8 cellular contexts compared by ENCODE assay signal in the genomic region with DNA sequence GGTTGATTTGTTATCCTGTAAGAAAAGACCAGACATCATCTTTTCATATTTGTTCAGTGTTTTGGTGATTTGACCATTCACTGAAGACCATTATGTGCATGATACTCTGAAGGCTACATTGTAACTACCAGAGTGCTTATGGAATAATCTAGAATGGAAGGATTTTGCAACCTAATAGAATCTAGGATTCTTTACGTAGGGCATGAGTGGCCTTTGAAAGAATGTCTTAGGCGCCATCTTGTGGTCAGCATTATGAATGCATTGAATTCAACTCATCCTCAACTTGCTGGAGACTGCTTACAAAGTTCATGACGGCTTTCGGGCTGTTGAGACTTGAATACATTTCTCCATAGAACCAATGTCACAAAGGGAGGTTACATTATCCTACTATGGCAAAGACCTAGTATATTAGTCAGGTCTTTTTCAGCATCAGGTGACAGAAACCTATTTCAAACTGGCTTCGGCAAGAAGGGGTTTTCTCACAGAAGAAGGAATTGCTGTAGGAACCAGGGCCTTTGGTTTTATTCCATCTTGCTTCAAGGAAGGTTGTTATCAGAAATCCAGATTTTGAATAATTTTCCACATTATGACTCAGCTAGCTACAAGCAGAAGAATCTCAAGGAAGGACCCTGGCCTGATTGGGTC.
DNase-seq lines count a peak whose midpoint lies in the region; ATAC-seq, FAIRE-seq and TF ChIP-seq lines count a peak whose summit lies in the region.

No MANE protein-coding gene starts in this region.

- POLR2A ChIA-PET in activated CD4-positive, alpha-beta T cell treated with anti-CD3 and anti-CD28 coated beads, Interleukin-2, amount 10 ng/mL, durations not matched to agents 7 days and 5 days (lab: Charles Lee) = no interaction called here
- POLR2A ChIA-PET in endothelial cell of umbilical vein (lab: Charles Lee) = no interaction called here

- no peak overlapping the region for H3K4me3 Mint-ChIP-seq in activated CD4-positive, alpha-beta T cell treated with anti-CD3 and anti-CD28 coated beads, Interleukin-2, amount 10 ng/mL, durations not matched to agents 7 days and 5 days

- peak; percentile 49 for ATAC-seq in HG03159 (IDR thresholded peaks at IDR 0.05; ENCODE audit: unreplicated experiment)
- ATAC-seq in mucosa of descending colon = peak; percentile 92

- FAIRE-seq in endothelial cell of umbilical vein (lab: Jason Lieb, UNC) = peak; percentile 92

- H3K79me2 ChIP-seq in endothelial cell of umbilical vein (ENCODE audit: control insufficient read depth, insufficient read depth, low read length) = no peaks in the 10 kb centered on the region

- no peak overlapping the region for H3K4me2 ChIP-seq in endothelial cell of umbilical vein (ENCODE audit: insufficient read depth, low read length)

- TF ChIP-seq POLR2A in endothelial cell of umbilical vein (IDR thresholded peaks at IDR 0.05; ENCODE audit: low read depth, low read length) = no peak

- peak; percentile 59 for DNase-seq in AG08396 (ENCODE audit: low spot score)
- peak; percentile 68 for DNase-seq in GM13977 (ENCODE audit: low spot score)
- peak; percentile 58 to 68 for DNase-seq in NCI-H446 (lab: John Stamatoyannopoulos, UW)
- peak; percentile 76 for DNase-seq in activated CD4-positive, alpha-beta T cell treated with anti-CD3 and anti-CD28 coated beads, Interleukin-2, amount 10 ng/mL, durations not matched to agents 7 days and 5 days
- DNase-seq in endothelial cell of umbilical vein (ENCODE audit: low read depth, low spot score) = peak; percentile 78
- peak in 1 of 3 donors; percentile 89 for DNase-seq in mucosa of descending colon
- peak; percentile 94 for DNase-seq in superior temporal gyrus (ENCODE audit: extremely low spot score)

- no peak overlapping the region for H2AFZ ChIP-seq in endothelial cell of umbilical vein (ENCODE audit: low read depth, low read length)

- H3K9me3 Mint-ChIP-seq in activated CD4-positive, alpha-beta T cell treated with anti-CD3 and anti-CD28 coated beads, Interleukin-2, amount 10 ng/mL, durations not matched to agents 7 days and 5 days = no peaks in the 10 kb centered on the region

- in situ Hi-C loops in GM13977 (cut with MboI; ENCODE audit: low pct_unique_long_range_greater_than_20kb, low sequenced_read_pairs, unreplicated experiment) = loop anchor here (10.0 kb wide), 1 partner anchor 125 kb away; no protein-coding TSS in a partner anchor

- H3K9me3 ChIP-seq in endothelial cell of umbilical vein (replicated peaks; ENCODE audit: control insufficient read depth, insufficient read depth, low read length) (no peaks in the 10 kb centered on the region), mucosa of descending colon (no peaks in the 10 kb centered on the region)

- H3K9ac ChIP-seq in endothelial cell of umbilical vein (replicated peaks; ENCODE audit: extremely low read depth, insufficient read depth, low read length) = no peak overlapping the region

- H3K9me1 ChIP-seq in endothelial cell of umbilical vein (replicated peaks; ENCODE audit: control insufficient read depth, extremely low read depth, insufficient read depth, low read length) = no peaks in the 10 kb centered on the region

- no peak overlapping the region for H3K27ac Mint-ChIP-seq in activated CD4-positive, alpha-beta T cell treated with anti-CD3 and anti-CD28 coated beads, Interleukin-2, amount 10 ng/mL, durations not matched to agents 7 days and 5 days

- H3K27ac ChIP-seq in endothelial cell of umbilical vein (ENCODE audit: insufficient read depth, low read depth, low read length) = no peak overlapping the region

- peak; percentile 73 for TF ChIP-seq CTCF in GM13977 (IDR thresholded peaks at IDR 0.05; ENCODE audit: extremely low read depth, insufficient read depth, missing control alignments)
- peak; percentile 59 to 66 for TF ChIP-seq CTCF in endothelial cell of umbilical vein (IDR thresholded peaks at IDR 0.05; ENCODE audit: extremely low read depth in 1 of 2, insufficient read depth in 1 of 2, low read depth in 1 of 2, low read length in 2 of 2)
- peak; percentile 54 for TF ChIP-seq CTCF in mucosa of descending colon (IDR thresholded peaks at IDR 0.05)

- peaks cover 9% of the 10 kb centered on the region for H3K27me3 Mint-ChIP-seq in activated CD4-positive, alpha-beta T cell treated with anti-CD3 and anti-CD28 coated beads, Interleukin-2, amount 10 ng/mL, durations not matched to agents 7 days and 5 days

- no peak overlapping the region for H3K4me3 ChIP-seq in endothelial cell of umbilical vein (replicated peaks in 1 of 3; ENCODE audit: insufficient read depth in 1 of 3, low read depth in 1 of 3, low read length in 3 of 3)
- no peak overlapping the region for H3K4me3 ChIP-seq in mucosa of descending colon

- dilution Hi-C loops in endothelial cell of umbilical vein (cut with MboI; ENCODE audit: extremely low pct_ligation_motif_present, low sequenced_read_pairs) = no loop called here

- peaks cover 1% of the 10 kb centered on the region for H3K4me1 Mint-ChIP-seq in activated CD4-positive, alpha-beta T cell treated with anti-CD3 and anti-CD28 coated beads, Interleukin-2, amount 10 ng/mL, durations not matched to agents 7 days and 5 days

- no peaks in the 10 kb centered on the region for H3K36me3 Mint-ChIP-seq in activated CD4-positive, alpha-beta T cell treated with anti-CD3 and anti-CD28 coated beads, Interleukin-2, amount 10 ng/mL, durations not matched to agents 7 days and 5 days (ENCODE audit: low read depth)

- H3K4me1 ChIP-seq in endothelial cell of umbilical vein (ENCODE audit: control insufficient read depth, extremely low read depth, insufficient read depth, low read length) (no peaks in the 10 kb centered on the region), mucosa of descending colon (ENCODE audit: low read depth) (no peaks in the 10 kb centered on the region)

- CTCF ChIA-PET in activated CD4-positive, alpha-beta T cell treated with anti-CD3 and anti-CD28 coated beads, Interleukin-2, amount 10 ng/mL, durations not matched to agents 7 days and 5 days (lab: Charles Lee) = interaction anchor here (0.8 to 2.0 kb wide), 4 partner anchors 82 to 186 kb away, joined by 3 to 7 read pairs (median 3); no protein-coding TSS in a partner anchor
- CTCF ChIA-PET in endothelial cell of umbilical vein (lab: Charles Lee) = interaction anchor here (0.8 to 5.3 kb wide), 10 partner anchors 7 to 162 kb away, joined by 3 to 81 read pairs (median 3); partner anchors contain the start of gene GPAT3

- BruUV-seq in endothelial cell of umbilical vein (replicated peaks; lab: Mats Ljungman, UMichigan) = no TSS peak

- H4K20me1 ChIP-seq in endothelial cell of umbilical vein (replicated peaks; ENCODE audit: control insufficient read depth, extremely low read depth, insufficient read depth, low read length) = no peaks in the 10 kb centered on the region

- H3K36me3 ChIP-seq in endothelial cell of umbilical vein (ENCODE audit: control insufficient read depth in 2 of 2, extremely low read depth in 1 of 2, insufficient read depth in 2 of 2, low read length in 2 of 2) (no peaks in the 10 kb centered on the region), mucosa of descending colon (ENCODE audit: low read depth) (no peaks in the 10 kb centered on the region)

- H3K27me3 ChIP-seq in endothelial cell of umbilical vein (ENCODE audit: control insufficient read depth in 2 of 2, insufficient read depth in 2 of 2, low read length in 2 of 2) = peaks cover 13 to 22% of the 10 kb centered on the region in 2 experiments

- intact Hi-C loops in endothelial cell of umbilical vein (cut with micrococcal nuclease) (loop anchor here (1.0 to 10.0 kb wide), 5 partner anchors 131 to 585 kb away; partner anchors contain the start of gene COQ2), mucosa of descending colon (cut with DNase I, micrococcal nuclease) (loop anchor here (5.0 to 10.0 kb wide), 3 partner anchors 133 to 885 kb away; no protein-coding TSS in a partner anchor)

TF ChIP-seq in endothelial cell of umbilical vein, 7 proteins besides CTCF, POLR2A, EP300 and RAD21:
- TF ChIP-seq POLR2AphosphoS5 (IDR thresholded peaks at IDR 0.05; ENCODE audit: insufficient read depth, low read depth, low read length) (no peak), GATA2 (IDR thresholded peaks at IDR 0.05; ENCODE audit: insufficient read depth, insufficient read length, low read depth, low read length) (no peak), JUN (IDR thresholded peaks at IDR 0.05; ENCODE audit: borderline replicate concordance, insufficient read depth, insufficient read length, low read depth) (no peak), EZH2 (IDR thresholded peaks at IDR 0.05; ENCODE audit: borderline replicate concordance, low read depth, low read length, severe bottlenecking) (no peak), FOS (IDR thresholded peaks at IDR 0.05; ENCODE audit: borderline replicate concordance, insufficient read depth, low read length) (no peak), MYC (IDR thresholded peaks at IDR 0.05; ENCODE audit: low read depth, low read length) (no peak)
- TF ChIP-seq, protein P1, sequence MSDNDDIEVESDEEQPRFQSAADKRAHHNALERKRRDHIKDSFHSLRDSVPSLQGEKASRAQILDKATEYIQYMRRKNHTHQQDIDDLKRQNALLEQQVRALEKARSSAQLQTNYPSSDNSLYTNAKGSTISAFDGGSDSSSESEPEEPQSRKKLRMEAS (IDR thresholded peaks at IDR 0.05; ENCODE audit: insufficient read depth, insufficient read length) = no peak
TF ChIP-seq in endothelial cell of umbilical vein: peak in this region for 0.
